Comparison of ENCODE assay signal across 2 cellular contexts in genomic region chr11:40289370-40289769, GRCh38.
TF ChIP-seq lines count a peak whose summit lies in the region.

No MANE protein-coding gene starts in this region.

TF ChIP-seq in GM23338, 12 proteins besides CTCF, POLR2A, EP300 and RAD21 (continued from another document):
- no peak for TF ChIP-seq EZH2 (IDR thresholded peaks at IDR 0.05; ENCODE audit: low read depth, unreplicated experiment)
- no peak for TF ChIP-seq EZH2phosphoT487 (IDR thresholded peaks at IDR 0.05; ENCODE audit: unreplicated experiment)
- no peak for TF ChIP-seq NANOG (IDR thresholded peaks at IDR 0.05; ENCODE audit: borderline replicate concordance)
- no peak for TF ChIP-seq ZNF114 (CRISPR knock-in tag; IDR thresholded peaks at IDR 0.05)
- no peak for TF ChIP-seq POLR2AphosphoS5 (IDR thresholded peaks at IDR 0.05; ENCODE audit: low read depth)
- TF ChIP-seq, protein P1, sequence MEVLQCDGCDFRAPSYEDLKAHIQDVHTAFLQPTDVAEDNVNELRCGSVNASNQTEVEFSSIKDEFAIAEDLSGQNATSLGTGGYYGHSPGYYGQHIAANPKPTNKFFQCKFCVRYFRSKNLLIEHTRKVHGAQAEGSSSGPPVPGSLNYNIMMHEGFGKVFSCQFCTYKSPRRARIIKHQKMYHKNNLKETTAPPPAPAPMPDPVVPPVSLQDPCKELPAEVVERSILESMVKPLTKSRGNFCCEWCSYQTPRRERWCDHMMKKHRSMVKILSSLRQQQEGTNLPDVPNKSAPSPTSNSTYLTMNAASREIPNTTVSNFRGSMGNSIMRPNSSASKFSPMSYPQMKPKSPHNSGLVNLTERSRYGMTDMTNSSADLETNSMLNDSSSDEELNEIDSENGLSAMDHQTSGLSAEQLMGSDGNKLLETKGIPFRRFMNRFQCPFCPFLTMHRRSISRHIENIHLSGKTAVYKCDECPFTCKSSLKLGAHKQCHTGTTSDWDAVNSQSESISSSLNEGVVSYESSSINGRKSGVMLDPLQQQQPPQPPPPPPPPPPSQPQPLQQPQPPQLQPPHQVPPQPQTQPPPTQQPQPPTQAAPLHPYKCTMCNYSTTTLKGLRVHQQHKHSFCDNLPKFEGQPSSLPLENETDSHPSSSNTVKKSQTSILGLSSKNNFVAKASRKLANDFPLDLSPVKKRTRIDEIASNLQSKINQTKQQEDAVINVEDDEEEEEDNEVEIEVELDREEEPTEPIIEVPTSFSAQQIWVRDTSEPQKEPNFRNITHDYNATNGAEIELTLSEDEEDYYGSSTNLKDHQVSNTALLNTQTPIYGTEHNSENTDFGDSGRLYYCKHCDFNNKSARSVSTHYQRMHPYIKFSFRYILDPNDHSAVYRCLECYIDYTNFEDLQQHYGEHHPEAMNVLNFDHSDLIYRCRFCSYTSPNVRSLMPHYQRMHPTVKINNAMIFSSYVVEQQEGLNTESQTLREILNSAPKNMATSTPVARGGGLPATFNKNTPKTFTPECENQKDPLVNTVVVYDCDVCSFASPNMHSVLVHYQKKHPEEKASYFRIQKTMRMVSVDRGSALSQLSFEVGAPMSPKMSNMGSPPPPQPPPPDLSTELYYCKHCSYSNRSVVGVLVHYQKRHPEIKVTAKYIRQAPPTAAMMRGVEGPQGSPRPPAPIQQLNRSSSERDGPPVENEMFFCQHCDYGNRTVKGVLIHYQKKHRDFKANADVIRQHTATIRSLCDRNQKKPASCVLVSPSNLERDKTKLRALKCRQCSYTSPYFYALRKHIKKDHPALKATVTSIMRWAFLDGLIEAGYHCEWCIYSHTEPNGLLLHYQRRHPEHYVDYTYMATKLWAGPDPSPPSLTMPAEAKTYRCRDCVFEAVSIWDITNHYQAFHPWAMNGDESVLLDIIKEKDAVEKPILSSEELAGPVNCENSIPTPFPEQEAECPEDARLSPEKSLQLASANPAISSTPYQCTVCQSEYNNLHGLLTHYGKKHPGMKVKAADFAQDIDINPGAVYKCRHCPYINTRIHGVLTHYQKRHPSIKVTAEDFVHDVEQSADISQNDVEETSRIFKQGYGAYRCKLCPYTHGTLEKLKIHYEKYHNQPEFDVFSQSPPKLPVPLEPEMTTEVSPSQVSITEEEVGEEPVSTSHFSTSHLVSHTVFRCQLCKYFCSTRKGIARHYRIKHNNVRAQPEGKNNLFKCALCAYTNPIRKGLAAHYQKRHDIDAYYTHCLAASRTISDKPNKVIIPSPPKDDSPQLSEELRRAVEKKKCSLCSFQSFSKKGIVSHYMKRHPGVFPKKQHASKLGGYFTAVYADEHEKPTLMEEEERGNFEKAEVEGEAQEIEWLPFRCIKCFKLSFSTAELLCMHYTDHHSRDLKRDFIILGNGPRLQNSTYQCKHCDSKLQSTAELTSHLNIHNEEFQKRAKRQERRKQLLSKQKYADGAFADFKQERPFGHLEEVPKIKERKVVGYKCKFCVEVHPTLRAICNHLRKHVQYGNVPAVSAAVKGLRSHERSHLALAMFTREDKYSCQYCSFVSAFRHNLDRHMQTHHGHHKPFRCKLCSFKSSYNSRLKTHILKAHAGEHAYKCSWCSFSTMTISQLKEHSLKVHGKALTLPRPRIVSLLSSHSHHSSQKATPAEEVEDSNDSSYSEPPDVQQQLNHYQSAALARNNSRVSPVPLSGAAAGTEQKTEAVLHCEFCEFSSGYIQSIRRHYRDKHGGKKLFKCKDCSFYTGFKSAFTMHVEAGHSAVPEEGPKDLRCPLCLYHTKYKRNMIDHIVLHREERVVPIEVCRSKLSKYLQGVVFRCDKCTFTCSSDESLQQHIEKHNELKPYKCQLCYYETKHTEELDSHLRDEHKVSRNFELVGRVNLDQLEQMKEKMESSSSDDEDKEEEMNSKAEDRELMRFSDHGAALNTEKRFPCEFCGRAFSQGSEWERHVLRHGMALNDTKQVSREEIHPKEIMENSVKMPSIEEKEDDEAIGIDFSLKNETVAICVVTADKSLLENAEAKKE (CRISPR knock-in tag; IDR thresholded peaks at IDR 0.05) = no peak
- TF ChIP-seq STAT1 (IDR thresholded peaks at IDR 0.05; ENCODE audit: unreplicated experiment) = no peak
- no peak for TF ChIP-seq ZNF331 (CRISPR knock-in tag; IDR thresholded peaks at IDR 0.05; ENCODE audit: low read depth)
- TF ChIP-seq, protein P2, sequence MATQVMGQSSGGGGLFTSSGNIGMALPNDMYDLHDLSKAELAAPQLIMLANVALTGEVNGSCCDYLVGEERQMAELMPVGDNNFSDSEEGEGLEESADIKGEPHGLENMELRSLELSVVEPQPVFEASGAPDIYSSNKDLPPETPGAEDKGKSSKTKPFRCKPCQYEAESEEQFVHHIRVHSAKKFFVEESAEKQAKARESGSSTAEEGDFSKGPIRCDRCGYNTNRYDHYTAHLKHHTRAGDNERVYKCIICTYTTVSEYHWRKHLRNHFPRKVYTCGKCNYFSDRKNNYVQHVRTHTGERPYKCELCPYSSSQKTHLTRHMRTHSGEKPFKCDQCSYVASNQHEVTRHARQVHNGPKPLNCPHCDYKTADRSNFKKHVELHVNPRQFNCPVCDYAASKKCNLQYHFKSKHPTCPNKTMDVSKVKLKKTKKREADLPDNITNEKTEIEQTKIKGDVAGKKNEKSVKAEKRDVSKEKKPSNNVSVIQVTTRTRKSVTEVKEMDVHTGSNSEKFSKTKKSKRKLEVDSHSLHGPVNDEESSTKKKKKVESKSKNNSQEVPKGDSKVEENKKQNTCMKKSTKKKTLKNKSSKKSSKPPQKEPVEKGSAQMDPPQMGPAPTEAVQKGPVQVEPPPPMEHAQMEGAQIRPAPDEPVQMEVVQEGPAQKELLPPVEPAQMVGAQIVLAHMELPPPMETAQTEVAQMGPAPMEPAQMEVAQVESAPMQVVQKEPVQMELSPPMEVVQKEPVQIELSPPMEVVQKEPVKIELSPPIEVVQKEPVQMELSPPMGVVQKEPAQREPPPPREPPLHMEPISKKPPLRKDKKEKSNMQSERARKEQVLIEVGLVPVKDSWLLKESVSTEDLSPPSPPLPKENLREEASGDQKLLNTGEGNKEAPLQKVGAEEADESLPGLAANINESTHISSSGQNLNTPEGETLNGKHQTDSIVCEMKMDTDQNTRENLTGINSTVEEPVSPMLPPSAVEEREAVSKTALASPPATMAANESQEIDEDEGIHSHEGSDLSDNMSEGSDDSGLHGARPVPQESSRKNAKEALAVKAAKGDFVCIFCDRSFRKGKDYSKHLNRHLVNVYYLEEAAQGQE (IDR thresholded peaks at IDR 0.05; ENCODE audit: unreplicated experiment) = no peak

TF ChIP-seq in neural cell, 6 proteins besides CTCF, POLR2A, EP300 and RAD21 (continued from another document):
- TF ChIP-seq MXI1 (conservative IDR thresholded peaks at IDR 0.05; ENCODE audit: poor library complexity, severe bottlenecking) (no peak), EZH2 (IDR thresholded peaks at IDR 0.05; ENCODE audit: borderline replicate concordance, insufficient read depth, low read length, poor library complexity, severe bottlenecking) (no peak), SMC3 (conservative IDR thresholded peaks at IDR 0.05; ENCODE audit: poor library complexity) (no peak), TAF1 (IDR thresholded peaks at IDR 0.05; ENCODE audit: low read depth) (no peak), POLR2AphosphoS5 (IDR thresholded peaks at IDR 0.05) (no peak)
